2 cellular contexts compared by ENCODE assay signal in genomic region chr1:211479624-211480023, GRCh38.
TF ChIP-seq lines count a peak whose summit lies in the region.

No MANE protein-coding gene starts in this region.

TF ChIP-seq in GM23338, 12 proteins besides CTCF, POLR2A, EP300 and RAD21:
- TF ChIP-seq ETS1 (IDR thresholded peaks at IDR 0.05): no peak
- TF ChIP-seq ZNF331 (CRISPR knock-in tag; IDR thresholded peaks at IDR 0.05; ENCODE audit: low read depth): no peak
- TF ChIP-seq POLR2AphosphoS5 (IDR thresholded peaks at IDR 0.05; ENCODE audit: low read depth): no peak
- no peak for TF ChIP-seq NANOG (IDR thresholded peaks at IDR 0.05; ENCODE audit: borderline replicate concordance)
- TF ChIP-seq, protein P1, sequence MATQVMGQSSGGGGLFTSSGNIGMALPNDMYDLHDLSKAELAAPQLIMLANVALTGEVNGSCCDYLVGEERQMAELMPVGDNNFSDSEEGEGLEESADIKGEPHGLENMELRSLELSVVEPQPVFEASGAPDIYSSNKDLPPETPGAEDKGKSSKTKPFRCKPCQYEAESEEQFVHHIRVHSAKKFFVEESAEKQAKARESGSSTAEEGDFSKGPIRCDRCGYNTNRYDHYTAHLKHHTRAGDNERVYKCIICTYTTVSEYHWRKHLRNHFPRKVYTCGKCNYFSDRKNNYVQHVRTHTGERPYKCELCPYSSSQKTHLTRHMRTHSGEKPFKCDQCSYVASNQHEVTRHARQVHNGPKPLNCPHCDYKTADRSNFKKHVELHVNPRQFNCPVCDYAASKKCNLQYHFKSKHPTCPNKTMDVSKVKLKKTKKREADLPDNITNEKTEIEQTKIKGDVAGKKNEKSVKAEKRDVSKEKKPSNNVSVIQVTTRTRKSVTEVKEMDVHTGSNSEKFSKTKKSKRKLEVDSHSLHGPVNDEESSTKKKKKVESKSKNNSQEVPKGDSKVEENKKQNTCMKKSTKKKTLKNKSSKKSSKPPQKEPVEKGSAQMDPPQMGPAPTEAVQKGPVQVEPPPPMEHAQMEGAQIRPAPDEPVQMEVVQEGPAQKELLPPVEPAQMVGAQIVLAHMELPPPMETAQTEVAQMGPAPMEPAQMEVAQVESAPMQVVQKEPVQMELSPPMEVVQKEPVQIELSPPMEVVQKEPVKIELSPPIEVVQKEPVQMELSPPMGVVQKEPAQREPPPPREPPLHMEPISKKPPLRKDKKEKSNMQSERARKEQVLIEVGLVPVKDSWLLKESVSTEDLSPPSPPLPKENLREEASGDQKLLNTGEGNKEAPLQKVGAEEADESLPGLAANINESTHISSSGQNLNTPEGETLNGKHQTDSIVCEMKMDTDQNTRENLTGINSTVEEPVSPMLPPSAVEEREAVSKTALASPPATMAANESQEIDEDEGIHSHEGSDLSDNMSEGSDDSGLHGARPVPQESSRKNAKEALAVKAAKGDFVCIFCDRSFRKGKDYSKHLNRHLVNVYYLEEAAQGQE (IDR thresholded peaks at IDR 0.05; ENCODE audit: unreplicated experiment): no peak
- no peak for TF ChIP-seq ZNF114 (CRISPR knock-in tag; IDR thresholded peaks at IDR 0.05)
- no peak for TF ChIP-seq CREB1 (CRISPR knock-in tag; IDR thresholded peaks at IDR 0.05; ENCODE audit: low read depth)
- TF ChIP-seq STAT1 (IDR thresholded peaks at IDR 0.05; ENCODE audit: unreplicated experiment): no peak
- TF ChIP-seq EZH2 (IDR thresholded peaks at IDR 0.05; ENCODE audit: low read depth, unreplicated experiment): no peak
- no peak for TF ChIP-seq EZH2phosphoT487 (IDR thresholded peaks at IDR 0.05; ENCODE audit: unreplicated experiment)
- TF ChIP-seq ZNF462 (CRISPR knock-in tag; IDR thresholded peaks at IDR 0.05): no peak
- TF ChIP-seq JUNB (IDR thresholded peaks at IDR 0.05; ENCODE audit: unreplicated experiment): no peak

TF ChIP-seq in K562, 482 proteins besides CTCF, POLR2A, EP300 and RAD21:
- TF ChIP-seq CBX2 (IDR thresholded peaks at IDR 0.05; ENCODE audit: insufficient read depth, low read length, poor library complexity, severe bottlenecking) (no peak), ZNF316 (IDR thresholded peaks at IDR 0.05) (peak; percentile 53; the same call in 1 of the 2 replicates)
